ENCODE assay signal across 18 cellular contexts in the genomic region with DNA sequence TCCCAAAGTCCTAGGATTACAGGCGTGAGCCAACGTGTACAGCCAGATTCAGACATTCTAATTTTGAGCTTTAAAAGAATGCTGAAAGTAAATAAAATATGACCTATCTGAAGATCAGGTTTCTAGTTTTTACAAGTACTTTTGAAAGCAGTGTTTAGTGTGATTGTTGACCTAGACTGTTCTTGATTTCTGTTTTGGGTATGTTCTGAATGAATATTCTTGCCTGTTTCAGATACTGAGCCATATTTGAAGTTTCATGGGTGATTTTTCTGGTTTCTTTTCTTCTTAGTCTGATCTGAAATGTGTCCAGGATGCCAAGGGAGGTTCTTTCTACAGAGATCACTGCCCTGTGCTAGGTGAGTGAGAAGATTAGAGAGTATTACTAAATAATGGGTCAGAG. TPM values are rescaled to one million over a fixed set of nuclear protein-coding genes. Genes with fewer than 3 reads are reported as not detected.
DNase-seq lines count a peak whose midpoint lies in the region; ATAC-seq and TF ChIP-seq lines count a peak whose summit lies in the region.
"Had no signal": no experiment of that assay in that cellular context is flagged by ENCODE, and none has a peak within 500 bp of the region (broad histone marks: within the 10 kb centered on the region; RNA-seq: fewer than 3 reads in every experiment).

No MANE protein-coding gene starts in this region.

- no peaks in the 10 kb centered on the region for H3K27me3 ChIP-seq in Peyer's patch
- H3K27me3 ChIP-seq: pancreas had no signal

- H3K4me1 Mint-ChIP-seq in activated CD4-positive, alpha-beta T cell treated with anti-CD3 and anti-CD28 coated beads for 36 hours = no peaks in the 10 kb centered on the region
- H3K4me1 Mint-ChIP-seq in osteocyte (ENCODE audit: unreplicated experiment) = peaks cover 6% of the 10 kb centered on the region

- no peak overlapping the region for H3K4me3 ChIP-seq in Peyer's patch
- H3K4me3 ChIP-seq: K562, lower lobe of right lung, pancreas had no signal

- peak overlapping the region; percentile 11 for H3K27ac Mint-ChIP-seq in activated CD4-positive, alpha-beta T cell treated with anti-CD3 and anti-CD28 coated beads for 36 hours
- peak overlapping the region; percentile 67 for H3K27ac Mint-ChIP-seq in osteocyte (ENCODE audit: unreplicated experiment)

- H3K4me1 ChIP-seq in Peyer's patch = no peaks in the 10 kb centered on the region
- H3K4me1 ChIP-seq: lower lobe of right lung, pancreas had no signal

- TF ChIP-seq CTCF in osteocyte (IDR thresholded peaks at IDR 0.05) (no peak), Peyer's patch (IDR thresholded peaks at IDR 0.05) (no peak)

- intact Hi-C loops in activated CD4-positive, alpha-beta T cell treated with anti-CD3 and anti-CD28 coated beads for 36 hours (cut with DNase I, micrococcal nuclease) = no loop called here

- peaks cover 0 to 38% (median 2%) of the 10 kb centered on the region in 3 donors for H3K36me3 ChIP-seq in Peyer's patch

- CTCF ChIA-PET in activated CD4-positive, alpha-beta T cell treated with anti-CD3 and anti-CD28 coated beads for 36 hours (lab: Charles Lee) = interaction anchor here (0.5 kb wide), 1 partner anchor 46 kb away, joined by 3 read pairs; no protein-coding TSS in a partner anchor

- POLR2A ChIA-PET in activated CD4-positive, alpha-beta T cell treated with anti-CD3 and anti-CD28 coated beads for 36 hours (lab: Charles Lee) = no interaction called here

- no peaks in the 10 kb centered on the region for H3K27me3 Mint-ChIP-seq in activated CD4-positive, alpha-beta T cell treated with anti-CD3 and anti-CD28 coated beads for 36 hours
- no peaks in the 10 kb centered on the region for H3K27me3 Mint-ChIP-seq in osteocyte (ENCODE audit: unreplicated experiment)

- no peak overlapping the region for H3K27ac ChIP-seq in Peyer's patch
- H3K27ac ChIP-seq: 22Rv1, lower lobe of right lung, pancreas had no signal

- H3K4me3 Mint-ChIP-seq in activated CD4-positive, alpha-beta T cell treated with anti-CD3 and anti-CD28 coated beads for 36 hours = no peak overlapping the region
- no peak overlapping the region for H3K4me3 Mint-ChIP-seq in osteocyte (ENCODE audit: unreplicated experiment)

- H3K36me3 Mint-ChIP-seq in activated CD4-positive, alpha-beta T cell treated with anti-CD3 and anti-CD28 coated beads for 36 hours (ENCODE audit: low read depth) = peaks cover 32% of the 10 kb centered on the region
- H3K36me3 Mint-ChIP-seq in osteocyte (ENCODE audit: unreplicated experiment) = peaks cover 44% of the 10 kb centered on the region

- no peaks in the 10 kb centered on the region for H3K9me3 Mint-ChIP-seq in activated CD4-positive, alpha-beta T cell treated with anti-CD3 and anti-CD28 coated beads for 36 hours (ENCODE audit: low read depth)
- H3K9me3 Mint-ChIP-seq in osteocyte (ENCODE audit: unreplicated experiment) = no peaks in the 10 kb centered on the region

- no peak for ATAC-seq in activated CD4-positive, alpha-beta T cell treated with anti-CD3 and anti-CD28 coated beads for 36 hours
- ATAC-seq in GM21723 (IDR thresholded peaks at IDR 0.05; ENCODE audit: unreplicated experiment) (peak; percentile 78), HG03442 (IDR thresholded peaks at IDR 0.05; ENCODE audit: unreplicated experiment) (peak; percentile 65)
- ATAC-seq: K562; pancreas; stimulated activated naive CD8-positive, alpha-beta T cell treated with anti-CD3 and anti-CD28 coated beads, Interleukin-15, Interleukin-2, amounts not matched to agents 100 U/mL and 50 U/mL, for 24 hours had no signal

- DNase-seq in activated CD4-positive, alpha-beta T cell treated with anti-CD3 and anti-CD28 coated beads for 36 hours = no peak
- DNase-seq in activated CD4-positive, alpha-beta T cell treated with anti-CD3 and anti-CD28 coated beads for 4 hours = no peak
- DNase-seq in osteocyte (ENCODE audit: extremely low spot score, unreplicated experiment) (no peak), HuH-7.5 (ENCODE audit: low spot score) (no peak), NCI-H69 (lab: John Stamatoyannopoulos, UW) (no peak), Peyer's patch (no peak)
- DNase-seq: anterior cingulate cortex; Calu3; effector CD8-positive, alpha-beta T cell; head of caudate nucleus; lower lobe of right lung; pancreas; stimulated activated CD4-positive, alpha-beta T cell treated with anti-CD3 and anti-CD28 coated beads, Interleukin-1b, Interleukin-23, amount 100 ng/mL, for 48 hours; stimulated activated naive CD8-positive, alpha-beta T cell treated with anti-CD3 and anti-CD28 coated beads, Interleukin-15, Interleukin-2, amounts not matched to agents 100 U/mL and 50 U/mL, for 24 hours had no signal

- TF ChIP-seq POLR2A in Peyer's patch (IDR thresholded peaks at IDR 0.05) = no peak

- no peaks in the 10 kb centered on the region for H3K9me3 ChIP-seq in Peyer's patch
- H3K9me3 ChIP-seq: lower lobe of right lung, pancreas had no signal

RNA-seq across cellular contexts. Expression of gene MIB1, which starts 37.2 kb away (rescaled TPM):
- 10 to 100 TPM; 24.7 to 33.6 TPM for total RNA-seq in activated CD4-positive, alpha-beta T cell treated with anti-CD3 and anti-CD28 coated beads for 36 hours
- total RNA-seq in osteocyte (63.8 and 66.4 TPM in 2 replicates), Peyer's patch (10 to 100 TPM; 13.8 to 47.0 (median 18.3) TPM)
